Comparison of ENCODE assay signal across 22 cellular contexts in the genomic region with DNA sequence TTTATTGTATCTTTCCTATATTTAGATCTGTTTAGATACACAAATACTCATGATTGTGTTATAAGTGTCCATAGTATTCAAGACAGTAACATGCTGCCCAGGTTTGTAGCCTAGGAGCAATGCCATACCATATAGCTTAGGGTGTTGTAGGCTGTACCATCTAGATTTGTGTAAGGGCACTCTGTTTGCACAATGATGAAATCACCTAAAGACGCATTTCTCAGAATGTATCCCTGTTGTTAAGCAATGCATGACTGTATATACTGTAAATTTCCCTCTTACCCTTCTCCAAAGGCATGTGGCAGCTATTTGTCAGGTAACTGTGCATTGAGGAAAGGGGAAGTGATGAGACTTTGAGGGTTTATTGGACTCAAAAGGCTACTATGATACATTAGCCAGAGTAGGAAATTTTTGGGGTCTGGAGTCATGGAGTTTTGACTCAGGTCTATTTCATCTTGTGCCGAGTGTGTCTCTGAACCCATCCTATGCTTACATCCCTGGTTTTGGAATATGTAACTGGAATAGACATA.
DNase-seq lines count a peak whose midpoint lies in the region; ATAC-seq, FAIRE-seq and TF ChIP-seq lines count a peak whose summit lies in the region.
"Had no signal": no experiment of that assay in that cellular context is flagged by ENCODE, and none has a peak within 500 bp of the region (broad histone marks: within the 10 kb centered on the region; RNA-seq: fewer than 3 reads in every experiment).

No MANE protein-coding gene starts in this region.

- CTCF ChIA-PET in MCF 10A (lab: Yijun Ruan, JAX), result interaction anchor here (1.0 kb wide), 3 partner anchors 87 to 122 kb away, joined by 3 to 4 read pairs (median 3); no protein-coding TSS in a partner anchor
- CTCF ChIA-PET in K562 (lab: Yijun Ruan, JAX; ENCODE audit: low intra/inter-chr PET ratio), result no interaction called here
- CTCF ChIA-PET in Caco-2 (lab: Charles Lee), result no interaction called here

- H3K4me3 ChIP-seq in breast epithelium, result no peak overlapping the region
- no peak overlapping the region for H3K4me3 ChIP-seq in K562
- H3K4me3 ChIP-seq in Caco-2 (ENCODE audit: low read depth, low read length), result no peak overlapping the region
- no peak overlapping the region for H3K4me3 ChIP-seq in tibial artery
- H3K4me3 ChIP-seq: SJCRH30 had no signal

- no peak overlapping the region for H3K9ac ChIP-seq in K562 (ENCODE audit: insufficient read depth in 1 of 2, low read depth in 2 of 2, low read length in 2 of 2)

- H3K9me3 ChIP-seq in breast epithelium (no peaks in the 10 kb centered on the region), K562 (replicated peaks; ENCODE audit: control insufficient read depth, insufficient read depth, low read depth, low read length) (no peaks in the 10 kb centered on the region), Caco-2 (no peaks in the 10 kb centered on the region), tibial artery (no peaks in the 10 kb centered on the region)
- H3K9me3 ChIP-seq: SJCRH30 had no signal

- no peak for ATAC-seq in K562

- BruUV-seq in MCF 10A (replicated peaks; lab: Mats Ljungman, UMichigan) (no TSS peak), K562 (replicated peaks; lab: Mats Ljungman, UMichigan) (no TSS peak), Caco-2 (replicated peaks; lab: Mats Ljungman, UMichigan) (no TSS peak)

- H3K36me3 ChIP-seq in breast epithelium (no peaks in the 10 kb centered on the region), K562 (ENCODE audit: control insufficient read depth, insufficient read depth, low read length) (no peaks in the 10 kb centered on the region), Caco-2 (ENCODE audit: control insufficient read depth, insufficient read depth, low read length) (no peaks in the 10 kb centered on the region), tibial artery (no peaks in the 10 kb centered on the region)
- H3K36me3 ChIP-seq: SJCRH30 had no signal

- H3K9me3 Mint-ChIP-seq in MCF 10A (ENCODE audit: unreplicated experiment) (no peaks in the 10 kb centered on the region), Caco-2 (ENCODE audit: unreplicated experiment) (no peaks in the 10 kb centered on the region)
- H3K9me3 Mint-ChIP-seq: T-helper 2 cell treated with Interferon-gamma antibody and Interleukin-4, amounts not matched to agents 5 μg/mL and 100 μg/mL, for 36 hours had no signal

- H3K9me1 ChIP-seq in K562 (ENCODE audit: control insufficient read depth, insufficient read depth, low read length), result no peaks in the 10 kb centered on the region

- TF ChIP-seq RAD21 in K562 (CRISPR knock-in tag; conservative IDR thresholded peaks at IDR 0.05 in 1 of 2, IDR thresholded peaks at IDR 0.05 in 1 of 2), result no peak

- H3K4me2 ChIP-seq in K562 (ENCODE audit: insufficient read depth, low read length), result no peak overlapping the region

- H3K4me1 Mint-ChIP-seq in MCF 10A (ENCODE audit: insufficient read depth, unreplicated experiment) (peaks cover 6% of the 10 kb centered on the region), Caco-2 (ENCODE audit: low read depth, unreplicated experiment) (peaks cover 12% of the 10 kb centered on the region)

- H3K27ac ChIP-seq in breast epithelium, result no peak overlapping the region
- H3K27ac ChIP-seq in K562 (ENCODE audit: extremely low read depth, low read depth, low read length), result no peak overlapping the region
- H3K27ac ChIP-seq in tibial artery, result no peak overlapping the region
- H3K27ac ChIP-seq: 22Rv1, C4-2B, HL-60, SJCRH30 had no signal

- H3K27ac Mint-ChIP-seq in MCF 10A (ENCODE audit: low read depth, unreplicated experiment) (peak overlapping the region; percentile 21), Caco-2 (ENCODE audit: unreplicated experiment) (no peak overlapping the region)
- H3K27ac Mint-ChIP-seq: T-helper 2 cell treated with Interferon-gamma antibody and Interleukin-4, amounts not matched to agents 5 μg/mL and 100 μg/mL, for 36 hours had no signal

- no peaks in the 10 kb centered on the region for H4K20me1 ChIP-seq in K562 (replicated peaks; ENCODE audit: control insufficient read depth, insufficient read depth, low read length)

- peak; percentile 77 for DNase-seq in MCF 10A (ENCODE audit: unreplicated experiment)
- no peak for DNase-seq in breast epithelium (ENCODE audit: low spot score in 2 of 2)
- DNase-seq in NOMO-1 treated with dmso at 0.1 percent for 144 hours (lab: John Stamatoyannopoulos, UW; ENCODE audit: unreplicated experiment), result peak; percentile 65
- DNase-seq in K562 (ENCODE audit: extremely low read depth in 1 of 4, low spot score in 3 of 4), result no peak
- no peak for DNase-seq in NCI-H524 treated with DMSO at 0.1 percent for 48 hours (lab: John Stamatoyannopoulos, UW)
- DNase-seq in Caco-2, result no peak
- no peak for DNase-seq in T-helper 2 cell
- no peak for DNase-seq in tibial artery
- DNase-seq: DMS79 treated with DMSO at 0.1 percent for 48 hours; GDM1; GOT3; MM.1S; NCI-H1436 treated with DMSO at 0.1 percent for 48 hours; NCI-H2227 treated with DMSO at 0.1 percent for 48 hours; NCI-H526 treated with DMSO at 0.1 percent for 48 hours; NK-92 treated with Interleukin-12 subunit alpha and Interleukin-12 subunit beta, amount 100 ng/mL, for 24 hours; SJCRH30 had no signal

- H3K4me3 Mint-ChIP-seq in MCF 10A (ENCODE audit: unreplicated experiment) (no peak overlapping the region), Caco-2 (ENCODE audit: unreplicated experiment) (no peak overlapping the region)
- H3K4me3 Mint-ChIP-seq: T-helper 2 cell treated with Interferon-gamma antibody and Interleukin-4, amounts not matched to agents 5 μg/mL and 100 μg/mL, for 36 hours had no signal

- no peak overlapping the region for H2AFZ ChIP-seq in K562 (ENCODE audit: low read depth, low read length)

- TF ChIP-seq POLR2A in breast epithelium (IDR thresholded peaks at IDR 0.05) (no peak), K562 (conservative IDR thresholded peaks at IDR 0.05) (no peak)

- in situ Hi-C loops in K562 (cut with MboI), result no loop called here

- POLR2A ChIA-PET in MCF 10A (lab: Yijun Ruan, JAX) (interaction anchor here (0.8 to 1.6 kb wide), 5 partner anchors 9 to 59 kb away, joined by 3 to 4 read pairs (median 3); no protein-coding TSS in a partner anchor), K562 (lab: Yijun Ruan, JAX) (interaction anchor here (0.8 kb wide), 1 partner anchor 9 kb away, joined by 3 read pairs; no protein-coding TSS in a partner anchor), Caco-2 (lab: Charles Lee) (no interaction called here)

- TF ChIP-seq CTCF in MCF 10A (IDR thresholded peaks at IDR 0.05; ENCODE audit: unreplicated experiment), result no peak
- TF ChIP-seq CTCF in breast epithelium (IDR thresholded peaks at IDR 0.05), result no peak
- no peak for TF ChIP-seq CTCF in K562 (IDR thresholded peaks at IDR 0.05 in 2 of 3, conservative IDR thresholded peaks at IDR 0.05 in 1 of 3; ENCODE audit: insufficient read depth in 2 of 3, low read depth in 1 of 3, low read length in 3 of 3)
- no peak for TF ChIP-seq CTCF in Caco-2 (IDR thresholded peaks at IDR 0.05; ENCODE audit: insufficient read depth in 1 of 2, low read depth in 1 of 2, low read length in 1 of 2, severe bottlenecking in 1 of 2, unreplicated experiment in 1 of 2)
- TF ChIP-seq CTCF in tibial artery (IDR thresholded peaks at IDR 0.05), result no peak

- H3K36me3 Mint-ChIP-seq in MCF 10A (ENCODE audit: insufficient read depth, unreplicated experiment) (no peaks in the 10 kb centered on the region), Caco-2 (ENCODE audit: insufficient read depth, unreplicated experiment) (no peaks in the 10 kb centered on the region)

- no peaks in the 10 kb centered on the region for H3K27me3 Mint-ChIP-seq in MCF 10A (ENCODE audit: insufficient read depth, unreplicated experiment)
- no peaks in the 10 kb centered on the region for H3K27me3 Mint-ChIP-seq in Caco-2 (ENCODE audit: insufficient read depth, unreplicated experiment)

- no peaks in the 10 kb centered on the region for H3K79me2 ChIP-seq in K562 (ENCODE audit: control insufficient read depth, insufficient read depth, low read length)

- H3K4me1 ChIP-seq in breast epithelium (no peaks in the 10 kb centered on the region), K562 (replicated peaks in 1 of 2; ENCODE audit: control insufficient read depth in 2 of 2, insufficient read depth in 2 of 2, low read length in 2 of 2) (no peaks in the 10 kb centered on the region), Caco-2 (peaks cover 14% of the 10 kb centered on the region; the same call in 1 of the 2 replicates), tibial artery (no peaks in the 10 kb centered on the region)
- H3K4me1 ChIP-seq: SJCRH30 had no signal

- TF ChIP-seq EP300 in K562 (IDR thresholded peaks at IDR 0.05; ENCODE audit: low read length), result no peak

- H3K27me3 ChIP-seq in breast epithelium, result no peaks in the 10 kb centered on the region
- peaks cover 22 to 33% of the 10 kb centered on the region in 2 experiments; a peak in 4 of 5 replicates for H3K27me3 ChIP-seq in K562 (ENCODE audit: control insufficient read depth in 2 of 2, insufficient read depth in 2 of 2, low read length in 2 of 2)
- H3K27me3 ChIP-seq in Caco-2 (replicated peaks; ENCODE audit: control insufficient read depth, insufficient read depth, low read length), result no peaks in the 10 kb centered on the region
- no peaks in the 10 kb centered on the region for H3K27me3 ChIP-seq in tibial artery
- H3K27me3 ChIP-seq: SJCRH30 had no signal

- WGBS in K562 (ENCODE audit: insufficient coverage, low coverage, missing lambda C conversion rate), result 0% methylated on average over 2 of the region's 2 CpGs

- no peak for FAIRE-seq in K562 (lab: Jason Lieb, UNC)
- FAIRE-seq: RCC 7860 had no signal

- intact Hi-C loops in MCF 10A (cut with micrococcal nuclease), result no loop called here
- intact Hi-C loops in breast epithelium (cut with DNase I; ENCODE audit: low total_unique reads), result no loop called here
- intact Hi-C loops in K562 (cut with micrococcal nuclease), result no loop called here
- intact Hi-C loops in Caco-2 (cut with micrococcal nuclease; ENCODE audit: unreplicated experiment), result no loop called here
- intact Hi-C loops in tibial artery (cut with DNase I; ENCODE audit: low total_unique reads), result loop anchor here (1.0 kb wide), 1 partner anchor 45 kb away; no protein-coding TSS in a partner anchor

TF ChIP-seq in K562, 482 proteins besides CTCF, POLR2A, EP300 and RAD21:
- peak; percentile 41; the same call in 1 of the 2 replicates for TF ChIP-seq SPI1 (IDR thresholded peaks at IDR 0.05; ENCODE audit: borderline replicate concordance, low read depth, low read length)
- TF ChIP-seq ZNF444 (CRISPR knock-in tag; IDR thresholded peaks at IDR 0.05), result no peak

Comparison
In these comparisons a context has a peak if more than half of its experiments do, and no peak if none do; other contexts are left out.
1. DNase-seq: peak in MCF 10A (single experiment) and NOMO-1 treated with dmso at 0.1 percent for 144 hours (single experiment); none in breast epithelium (0 of 2), K562 (0 of 4), NCI-H524 treated with DMSO at 0.1 percent for 48 hours (single experiment), Caco-2 (0 of 2), T-helper 2 cell (0 of 5) and tibial artery (0 of 2).